Comparison of ENCODE assay signal across 19 cellular contexts in genomic region chr16:52574105-52574437, GRCh38. TPM values are rescaled to one million over a fixed set of nuclear protein-coding genes. Genes with fewer than 3 reads are reported as not detected.
DNase-seq lines count a peak whose midpoint lies in the region; ATAC-seq and TF ChIP-seq lines count a peak whose summit lies in the region.
"Had no signal": no experiment of that assay in that cellular context is flagged by ENCODE, and none has a peak within 500 bp of the region (broad histone marks: within the 10 kb centered on the region; RNA-seq: fewer than 3 reads in every experiment).

No MANE protein-coding gene starts in this region.

- no peak for TF ChIP-seq CTCF in body of pancreas (IDR thresholded peaks at IDR 0.05)
- no peak for TF ChIP-seq CTCF in mucosa of descending colon (IDR thresholded peaks at IDR 0.05)

- H3K27me3 ChIP-seq in body of pancreas, result no peaks in the 10 kb centered on the region

- WGBS in body of pancreas, 2 donors, result 66 to 75% methylated on average over 2 of the region's 2 CpGs

- H3K36me3 ChIP-seq in body of pancreas (replicated peaks in 1 of 2; ENCODE audit: insufficient read depth in 1 of 2, low read depth in 2 of 2) (no peaks in the 10 kb centered on the region), mucosa of descending colon (ENCODE audit: low read depth) (no peaks in the 10 kb centered on the region)

- intact Hi-C loops in body of pancreas (cut with DNase I), result no loop called here
- intact Hi-C loops in mucosa of descending colon (cut with DNase I, micrococcal nuclease), result no loop called here

- H3K9me3 ChIP-seq in body of pancreas (no peaks in the 10 kb centered on the region), mucosa of descending colon (no peaks in the 10 kb centered on the region)

- ATAC-seq in body of pancreas (no peak), mucosa of descending colon (peak; percentile 26)
- ATAC-seq: CD8-positive, alpha-beta T cell had no signal

- peak overlapping the region; percentile 45 to 80 (median 68) for H3K27ac ChIP-seq in body of pancreas
- H3K27ac ChIP-seq: PC-9 had no signal

- DNase-seq in DMS53 (lab: John Stamatoyannopoulos, UW), result peak; percentile 48
- no peak for DNase-seq in DMS53 treated with DMSO at 0.1 percent for 48 hours (lab: John Stamatoyannopoulos, UW; ENCODE audit: unreplicated experiment)
- DNase-seq in body of pancreas, result no peak
- no peak for DNase-seq in mucosa of descending colon
- no peak for DNase-seq in NCI-H1436 (lab: John Stamatoyannopoulos, UW)
- no peak for DNase-seq in activated gamma-delta T cell treated with Interleukin-2 at 50 U/mL for 16 hours
- no peak for DNase-seq in DMS79 treated with DMSO at 0.1 percent for 48 hours (lab: John Stamatoyannopoulos, UW)
- no peak for DNase-seq in DMS153 treated with DMSO at 0.1 percent for 48 hours (lab: John Stamatoyannopoulos, UW; ENCODE audit: unreplicated experiment)
- DNase-seq: 8988T; CD8-positive, alpha-beta T cell; NCI-H1105 treated with DMSO at 0.1 percent for 48 hours; NCI-H1930; NCI-H2171; NCI-H446 treated with DMSO at 0.1 percent for 48 hours; PC-9; SW 1271 had no signal

- H3K4me3 ChIP-seq in body of pancreas (no peak overlapping the region), mucosa of descending colon (no peak overlapping the region)
- H3K4me3 ChIP-seq: PC-9 had no signal

- peaks cover 37% of the 10 kb centered on the region for H3K4me1 ChIP-seq in body of pancreas
- peaks cover 13% of the 10 kb centered on the region for H3K4me1 ChIP-seq in mucosa of descending colon (ENCODE audit: low read depth)

- TF ChIP-seq POLR2A in body of pancreas (IDR thresholded peaks at IDR 0.05), result no peak

RNA-seq across cellular contexts. Expression of gene TOX3, which starts 27.1 kb away (rescaled TPM):
- total RNA-seq in body of pancreas, result 1 to 10 TPM; 1.3 to 5.2 TPM
- 10 to 100 TPM; 16.0 to 47.6 (median 42.3) TPM for total RNA-seq in mucosa of descending colon
- total RNA-seq: CD8-positive, alpha-beta T cell; HT1080; LHCN-M2; PC-9; SK-MEL-5 had no signal
